16 cellular contexts compared by ENCODE assay signal in the genomic region with DNA sequence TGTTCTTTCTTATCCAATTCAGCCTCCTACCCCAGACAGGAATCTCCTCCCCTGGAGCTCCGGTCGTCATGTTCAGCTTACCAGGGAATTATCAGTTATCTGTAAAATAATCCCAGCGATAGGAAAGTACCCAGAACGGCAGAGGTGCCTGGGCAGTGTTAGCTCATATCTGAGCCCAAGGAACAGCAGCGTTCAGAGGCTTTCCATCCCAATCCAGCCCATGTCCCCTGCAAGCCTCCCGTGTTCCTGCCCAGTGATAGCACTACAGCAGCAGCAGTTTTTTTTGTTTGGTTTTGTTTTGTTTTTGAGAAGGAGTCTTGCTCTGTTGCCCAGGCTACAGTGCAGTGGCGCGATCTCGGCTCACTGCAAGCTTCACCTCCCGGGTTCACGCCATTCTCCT.
"Had no signal": no experiment of that assay in that cellular context is flagged by ENCODE, and none has a peak within 500 bp of the region (broad histone marks: within the 10 kb centered on the region; RNA-seq: fewer than 3 reads in every experiment).

No MANE protein-coding gene starts in this region.

- H3K4me3 ChIP-seq: esophagus squamous epithelium, heart left ventricle, mucosa of descending colon, ovary, uterus had no signal

- DNase-seq: activated effector memory CD4-positive, alpha-beta T cell treated with Interleukin-2 at 50 U/mL for 16 hours; activated T-cell treated with anti-CD3 and anti-CD28 coated beads, Interleukin-2, amount 50 U/mL, for 24 hours; amniotic stem cell; dorsolateral prefrontal cortex; esophagus squamous epithelium; foreskin fibroblast; mammary epithelial cell; mucosa of descending colon; natural killer cell; ovary; stimulated activated CD4-positive, alpha-beta T cell treated with anti-CD3 and anti-CD28 coated beads, Interleukin-4, amount 100 ng/mL, for 4 hours; stimulated activated naive CD8-positive, alpha-beta T cell treated with anti-CD3 and anti-CD28 coated beads, Interleukin-15, amount 100 ng/mL, for 72 hours; uterus had no signal

- H3K27me3 ChIP-seq: dorsolateral prefrontal cortex, esophagus squamous epithelium, heart left ventricle, ovary, uterus had no signal

- H3K4me1 ChIP-seq: uterus had no signal

- H3K9me3 ChIP-seq: esophagus squamous epithelium, heart left ventricle, mucosa of descending colon, ovary, uterus had no signal

- H3K36me3 ChIP-seq: ovary, uterus had no signal

- H3K27ac Mint-ChIP-seq: activated naive CD4-positive, alpha-beta T cell treated with anti-CD3 and anti-CD28 coated beads, Interleukin-2, amount 50 U/mL, for 72 hours; activated T-cell treated with anti-CD3 and anti-CD28 coated beads, Interleukin-2, amount 50 U/mL, for 24 hours; natural killer cell; T-helper 2 cell treated with Interferon-gamma antibody and Interleukin-4, amounts not matched to agents 5 μg/mL and 100 μg/mL, for 36 hours had no signal

- H3K27ac ChIP-seq: ovary had no signal

- H3K9me3 Mint-ChIP-seq: activated naive CD4-positive, alpha-beta T cell treated with anti-CD3 and anti-CD28 coated beads, Interleukin-2, amount 50 U/mL, for 72 hours; activated T-cell treated with anti-CD3 and anti-CD28 coated beads, Interleukin-2, amount 50 U/mL, for 24 hours; natural killer cell; stimulated activated naive CD8-positive, alpha-beta T cell treated with anti-CD3 and anti-CD28 coated beads, Interleukin-15, amount 100 ng/mL, for 72 hours; T-helper 2 cell treated with Interferon-gamma antibody and Interleukin-4, amounts not matched to agents 5 μg/mL and 100 μg/mL, for 36 hours had no signal

- H3K27me3 Mint-ChIP-seq: activated T-cell treated with anti-CD3 and anti-CD28 coated beads, Interleukin-2, amount 50 U/mL, for 24 hours; stimulated activated naive CD8-positive, alpha-beta T cell treated with anti-CD3 and anti-CD28 coated beads, Interleukin-15, amount 100 ng/mL, for 72 hours had no signal

- H3K4me3 Mint-ChIP-seq: activated T-cell treated with anti-CD3 and anti-CD28 coated beads, Interleukin-2, amount 50 U/mL, for 24 hours; natural killer cell; stimulated activated naive CD8-positive, alpha-beta T cell treated with anti-CD3 and anti-CD28 coated beads, Interleukin-15, amount 100 ng/mL, for 72 hours; T-helper 2 cell treated with Interferon-gamma antibody and Interleukin-4, amounts not matched to agents 5 μg/mL and 100 μg/mL, for 36 hours had no signal

- H3K36me3 Mint-ChIP-seq: activated naive CD4-positive, alpha-beta T cell treated with anti-CD3 and anti-CD28 coated beads, Interleukin-2, amount 50 U/mL, for 72 hours; natural killer cell had no signal
